8 cellular contexts compared by ENCODE assay signal in genomic region chr9:121744002-121744686, GRCh38.
DNase-seq lines count a peak whose midpoint lies in the region; ATAC-seq and TF ChIP-seq lines count a peak whose summit lies in the region.

No MANE protein-coding gene starts in this region.

- TF ChIP-seq POLR2A in testis (IDR thresholded peaks at IDR 0.05): no peak

- peak; percentile 49 for ATAC-seq in GM18867 (IDR thresholded peaks at IDR 0.05; ENCODE audit: unreplicated experiment)

- TF ChIP-seq CTCF in testis (IDR thresholded peaks at IDR 0.05): peak; percentile 24 to 47 (median 46)

- intact Hi-C loops in testis (cut with DNase I; ENCODE audit: low total_unique reads): no loop called here

- H3K36me3 ChIP-seq in BLaER1 treated with 17β-estradiol and CSF1 and Interleukin-3, amounts not matched to agents 10 nM and 100 nM: no peaks in the 10 kb centered on the region
- no peaks in the 10 kb centered on the region for H3K36me3 ChIP-seq in testis (ENCODE audit: low read depth, missing control alignments)

- 37 to 59% methylated on average over 11 of the region's 11 CpGs for WGBS in testis, 2 donors

- no peaks in the 10 kb centered on the region for H3K9me3 ChIP-seq in BLaER1 treated with 17β-estradiol and CSF1 and Interleukin-3, amounts not matched to agents 10 nM and 100 nM (replicated peaks in 1 of 11)
- no peaks in the 10 kb centered on the region for H3K9me3 ChIP-seq in testis

- no peak overlapping the region for H3K4me3 ChIP-seq in BLaER1 treated with 17β-estradiol and CSF1 and Interleukin-3, amounts not matched to agents 10 nM and 100 nM
- peak overlapping the region; percentile 47 to 68 for H3K4me3 ChIP-seq in testis

- peaks cover 0 to 78% (median 33%) of the 10 kb centered on the region in 11 experiments; a peak in 16 of 22 replicates for H4K20me1 ChIP-seq in BLaER1 treated with 17β-estradiol and CSF1 and Interleukin-3, amounts not matched to agents 10 nM and 100 nM

- no peaks in the 10 kb centered on the region for H3K27me3 ChIP-seq in BLaER1 treated with 17β-estradiol and CSF1 and Interleukin-3, amounts not matched to agents 10 nM and 100 nM
- H3K27me3 ChIP-seq in testis: no peaks in the 10 kb centered on the region

- peak overlapping the region; percentile 48 to 82 (median 63) for H3K4me2 ChIP-seq in BLaER1 treated with 17β-estradiol and CSF1 and Interleukin-3, amounts not matched to agents 10 nM and 100 nM

- H3K9ac ChIP-seq in BLaER1 treated with 17β-estradiol and CSF1 and Interleukin-3, amounts not matched to agents 10 nM and 100 nM: peak overlapping the region in 8 of 11 experiments; percentile 8 to 55 (median 41); a peak in 11 of 22 replicates

- peak; percentile 9 for DNase-seq in SHP77 treated with DMSO at 0.1 percent for 48 hours (lab: John Stamatoyannopoulos, UW)
- peak; percentile 27 to 76 for DNase-seq in dermis microvascular lymphatic vessel endothelial cell (ENCODE audit: low read depth in 2 of 2)
- DNase-seq in lung microvascular endothelial cell (ENCODE audit: low read depth in 2 of 2): peak; percentile 64 to 78
- peak; percentile 86 for DNase-seq in testis
- no peak for DNase-seq in GM19238 (ENCODE audit: insufficient read length, low spot score)
- DNase-seq in kidney glomerular epithelial cell (lab: John Stamatoyannopoulos, UW): no peak

- H3K27ac ChIP-seq in BLaER1 treated with 17β-estradiol and CSF1 and Interleukin-3, amounts not matched to agents 10 nM and 100 nM: peak overlapping the region in 7 of 11 experiments; percentile 7 to 47 (median 38); a peak in 8 of 22 replicates
- H3K27ac ChIP-seq in testis: peak overlapping the region; percentile 89 to 95

- peaks cover 43 to 90% (median 76%) of the 10 kb centered on the region in 10 experiments for H3K4me1 ChIP-seq in BLaER1 treated with 17β-estradiol and CSF1 and Interleukin-3, amounts not matched to agents 10 nM and 100 nM
- peaks cover 72% of the 10 kb centered on the region for H3K4me1 ChIP-seq in testis

Comparison
In these comparisons a context has a peak if more than half of its experiments do, and no peak if none do; other contexts are left out.
1. H3K4me3 ChIP-seq: peak in testis (2 of 2); none in BLaER1 treated with 17β-estradiol and CSF1 and Interleukin-3, amounts not matched to agents 10 nM and 100 nM (0 of 10).
2. DNase-seq: peak in SHP77 treated with DMSO at 0.1 percent for 48 hours (single experiment), dermis microvascular lymphatic vessel endothelial cell (2 of 2), lung microvascular endothelial cell (2 of 2) and testis (single experiment); none in GM19238 (single experiment) and kidney glomerular epithelial cell (single experiment).